23 cellular contexts compared by ENCODE assay signal in genomic region chrX:48505481-48505880, GRCh38. TPM values are rescaled to one million over a fixed set of nuclear protein-coding genes. Genes with fewer than 3 reads are reported as not detected.
DNase-seq lines count a peak whose midpoint lies in the region; ATAC-seq, FAIRE-seq and TF ChIP-seq lines count a peak whose summit lies in the region.
"Had no signal": no experiment of that assay in that cellular context is flagged by ENCODE, and none has a peak within 500 bp of the region (broad histone marks: within the 10 kb centered on the region; RNA-seq: fewer than 3 reads in every experiment).

No MANE protein-coding gene starts in this region.

- H3K4me3 ChIP-seq in A549 = no peak overlapping the region

- CTCF ChIA-PET in A549 (lab: Yijun Ruan, JAX) = no interaction called here
- CTCF ChIA-PET in GM10248 (lab: Yijun Ruan, JAX) = no interaction called here

- TF ChIP-seq POLR2A in A549 (IDR thresholded peaks at IDR 0.05; ENCODE audit: low read length) = no peak

- H3K9me3 ChIP-seq in A549 = no peaks in the 10 kb centered on the region

- TF ChIP-seq RAD21 in A549 (conservative IDR thresholded peaks at IDR 0.05 in 1 of 2, IDR thresholded peaks at IDR 0.05 in 1 of 2) = no peak

- DNase-seq in A549 (ENCODE audit: low read depth in 1 of 2, low spot score in 1 of 2) (no peak), M059J (ENCODE audit: low read depth) (peak; percentile 48), amniotic epithelial cell (ENCODE audit: low read depth) (peak; percentile 27), kidney tubule cell (ENCODE audit: low spot score) (peak; percentile 57), KG1 (lab: John Stamatoyannopoulos, UW) (no peak), T-helper 1 cell (no peak), omental fat pad (ENCODE audit: low spot score) (no peak), GM10248 (ENCODE audit: extremely low spot score) (no peak)
- DNase-seq: 8988T, DMS53, EL, GF-D8, KBM-7, NCI-H1092, NCI-H1436 treated with DMSO at 0.1 percent for 48 hours, NCI-H2029, NCI-H2227 treated with DMSO at 0.1 percent for 48 hours, NCI-H510A, NCI-H748 treated with DMSO at 0.1 percent for 48 hours, SIG-M5 had no signal

- TF ChIP-seq CTCF in A549 (IDR thresholded peaks at IDR 0.05) = no peak
- TF ChIP-seq CTCF in omental fat pad (IDR thresholded peaks at IDR 0.05) = no peak
- no peak for TF ChIP-seq CTCF in GM10248 (IDR thresholded peaks at IDR 0.05; ENCODE audit: control extremely low read depth, extremely low read depth, low read depth, missing control alignments)

- peak overlapping the region; percentile 4; the same call in 1 of the 3 replicates for H3K4me2 ChIP-seq in A549

- no peak for FAIRE-seq in A549 (lab: Jason Lieb, UNC)
- FAIRE-seq: D721Med, H54 had no signal

- peaks cover 12% of the 10 kb centered on the region; the same call in 1 of the 3 replicates for H3K4me1 ChIP-seq in A549

- 47% methylated on average over 5 of the region's 5 CpGs for WGBS in A549 (ENCODE audit: missing lambda C conversion rate)

- TF ChIP-seq EP300 in A549 (IDR thresholded peaks at IDR 0.05) = peak in 1 of 2 experiments; percentile 31; a peak in 1 of 5 replicates

- POLR2A ChIA-PET in A549 (lab: Yijun Ruan, JAX) = no interaction called here
- POLR2A ChIA-PET in GM10248 (lab: Yijun Ruan, JAX) = no interaction called here

- peak overlapping the region in 1 of 2 experiments; percentile 45; a peak in 1 of 6 replicates for H3K27ac ChIP-seq in A549

- no peak for ATAC-seq in A549
- no peak for ATAC-seq in omental fat pad (ENCODE audit: low FRiP score)
- ATAC-seq: SK-N-SH treated with all-trans-retinoic acid at 6 μM for 48 hours had no signal

TF ChIP-seq in A549, 52 proteins besides CTCF, POLR2A, EP300 and RAD21:
- TF ChIP-seq CHD4 (IDR thresholded peaks at IDR 0.05; ENCODE audit: borderline replicate concordance) = no peak
- peak; percentile 66 for TF ChIP-seq CEBPB (IDR thresholded peaks at IDR 0.05)

RNA-seq across cellular contexts. Expression of gene PORCN, which starts 3.3 kb away (rescaled TPM):
- polyA plus RNA-seq in A549 (2011; rRNA removed) (9.4 and 13.3 TPM in 2 replicates), A549 (2017; fragmentation: RNase III; extraction: RNeasy Plus Mini Kit Qiagen cat#74134 plus additional on column Dnase treatment) (15.1 to 18.6 TPM (median 16.8 TPM) in 3 replicates)
- 12.7 and 17.2 TPM in 2 replicates for polyA plus RNA-seq in A549 (2012; cell fraction: cytosol; rRNA removed)
- polyA plus RNA-seq in A549 (2012; cell fraction: nucleus; rRNA removed) = 27.6 and 28.6 TPM in 2 replicates
- 13.5 and 16.4 TPM in 2 replicates for polyA minus RNA-seq in A549 (2011; rRNA and poly(A)+ RNA removed)
- 23.1 and 25.4 TPM in 2 replicates for total RNA-seq in M059J (2014; rRNA removed; shearing (Covaris generic))
- 10 to 100 TPM in 3 of 4 donors, 1 to 10 TPM in 1; 8.4 to 16.9 (median 14.1) TPM for total RNA-seq in omental fat pad

RNA-seq across cellular contexts. Expression of gene EBP, which starts 16.1 kb away (rescaled TPM):
- 82.9 and 90.8 TPM in 2 replicates for polyA plus RNA-seq in A549 (2011; rRNA removed)
- 159 and 179 TPM in 2 replicates for polyA plus RNA-seq in A549 (2012; cell fraction: cytosol; rRNA removed)
- 211 and 234 TPM in 2 replicates for polyA plus RNA-seq in A549 (2012; cell fraction: nucleus; rRNA removed)
- 114 to 159 TPM (median 142 TPM) in 3 replicates for polyA plus RNA-seq in A549 (2017; fragmentation: RNase III; extraction: RNeasy Plus Mini Kit Qiagen cat#74134 plus additional on column Dnase treatment)
- 179 and 201 TPM in 2 replicates for polyA minus RNA-seq in A549 (2011; rRNA and poly(A)+ RNA removed)
- 248 and 277 TPM in 2 replicates for total RNA-seq in M059J (2014; rRNA removed; shearing (Covaris generic))
- total RNA-seq in omental fat pad = 10 to 100 TPM; 15.1 to 24.9 (median 17.2) TPM

RNA-seq across cellular contexts. Expression of gene FTSJ1, which starts 29.5 kb away (rescaled TPM):
- polyA plus RNA-seq in A549 (2011; rRNA removed) (36.2 and 37.1 TPM in 2 replicates), A549 (2017; fragmentation: RNase III; extraction: RNeasy Plus Mini Kit Qiagen cat#74134 plus additional on column Dnase treatment) (71.2 to 75.3 TPM (median 71.3 TPM) in 3 replicates)
- polyA plus RNA-seq in A549 (2012; cell fraction: cytosol; rRNA removed) = 58.7 and 66.2 TPM in 2 replicates
- 120 and 127 TPM in 2 replicates for polyA plus RNA-seq in A549 (2012; cell fraction: nucleus; rRNA removed)
- 30.0 and 36.7 TPM in 2 replicates for polyA minus RNA-seq in A549 (2011; rRNA and poly(A)+ RNA removed)
- 107 and 123 TPM in 2 replicates for total RNA-seq in M059J (2014; rRNA removed; shearing (Covaris generic))
- 10 to 100 TPM; 45.7 to 74.7 (median 56.1) TPM for total RNA-seq in omental fat pad

RNA-seq across cellular contexts. Expression of gene TBC1D25, which starts 34.0 kb away (rescaled TPM):
- polyA plus RNA-seq in A549 (2011; rRNA removed) = 8.6 and 10.8 TPM in 2 replicates
- 18.1 and 19.4 TPM in 2 replicates for polyA plus RNA-seq in A549 (2012; cell fraction: cytosol; rRNA removed)
- 28.9 and 29.3 TPM in 2 replicates for polyA plus RNA-seq in A549 (2012; cell fraction: nucleus; rRNA removed)
- 8.8 to 13.0 TPM (median 11.6 TPM) in 3 replicates for polyA plus RNA-seq in A549 (2017; fragmentation: RNase III; extraction: RNeasy Plus Mini Kit Qiagen cat#74134 plus additional on column Dnase treatment)
- 14.6 and 21.8 TPM in 2 replicates for polyA minus RNA-seq in A549 (2011; rRNA and poly(A)+ RNA removed)
- total RNA-seq in M059J (2014; rRNA removed; shearing (Covaris generic)) = 6.7 and 9.3 TPM in 2 replicates
- 10 to 100 TPM in 3 of 4 donors, 1 to 10 TPM in 1; 8.7 to 15.4 (median 13.2) TPM for total RNA-seq in omental fat pad

RNA-seq across cellular contexts. Expression of gene SLC38A5, which starts 35.4 kb away (rescaled TPM):
- 0.32 and 0.36 TPM in 2 replicates for polyA plus RNA-seq in A549 (2011; rRNA removed)
- 0.69 and 0.80 TPM in 2 replicates for polyA plus RNA-seq in A549 (2012; cell fraction: cytosol; rRNA removed)
- polyA plus RNA-seq in A549 (2012; cell fraction: nucleus; rRNA removed) = 3.0 and 3.2 TPM in 2 replicates
- polyA plus RNA-seq in A549 (2017; fragmentation: RNase III; extraction: RNeasy Plus Mini Kit Qiagen cat#74134 plus additional on column Dnase treatment) = 0.36 to 0.44 TPM (median 0.41 TPM) in 3 replicates
- polyA minus RNA-seq in A549 (2011; rRNA and poly(A)+ RNA removed) = 1.3 TPM in 1 of 2 replicates, not detected in the other
- 0.05 TPM in 1 of 2 replicates, not detected in the other for total RNA-seq in M059J (2014; rRNA removed; shearing (Covaris generic))
- 10 to 100 TPM in 2 of 4 donors, 1 to 10 TPM in 2; 2.8 to 11.9 (median 9.6) TPM for total RNA-seq in omental fat pad

Comparison
In these comparisons a context has a peak if more than half of its experiments do, and no peak if none do; other contexts are left out.
1. DNase-seq: peak in M059J (single experiment), amniotic epithelial cell (single experiment) and kidney tubule cell (single experiment); none in A549 (0 of 2), KG1 (single experiment), T-helper 1 cell (0 of 5), omental fat pad (single experiment) and GM10248 (single experiment).